ENCODE assay signal across 8 cellular contexts in the genomic region with DNA sequence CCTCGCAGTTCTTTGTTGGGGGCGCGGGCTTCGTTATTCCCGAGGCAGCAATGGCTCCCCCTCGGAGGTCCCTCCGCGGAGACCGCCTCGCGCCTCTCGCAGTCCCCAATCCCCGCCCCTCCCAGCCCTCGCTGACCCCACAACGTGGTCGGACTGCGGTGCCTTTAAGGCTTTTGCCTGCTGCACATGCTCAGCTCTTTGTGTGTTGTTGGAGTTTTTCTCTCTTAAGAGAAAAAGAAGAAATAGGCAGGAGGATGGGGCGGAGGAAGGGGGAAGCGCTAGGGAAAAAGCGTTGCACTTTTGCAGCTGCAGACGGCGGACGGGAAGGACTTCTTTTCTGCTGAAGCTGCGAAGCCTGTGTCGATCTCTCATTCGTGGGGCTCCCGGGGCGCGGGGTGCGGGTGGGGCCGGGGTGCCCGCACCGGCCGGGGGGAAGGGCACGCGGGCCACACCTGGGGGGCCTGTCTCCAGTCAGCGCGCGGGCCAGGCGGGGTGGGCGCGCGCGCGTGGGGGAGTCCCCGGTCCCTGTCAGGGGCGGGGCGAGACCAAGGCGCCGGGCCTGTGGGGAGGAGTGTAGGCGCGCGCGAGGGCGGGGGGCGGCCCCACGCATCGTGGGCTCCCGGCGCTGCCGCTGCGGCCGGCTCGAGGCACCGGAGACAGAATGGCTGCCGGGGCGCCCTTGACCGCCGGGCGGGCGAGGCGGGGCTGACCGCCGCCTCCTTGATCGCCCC. TPM values are rescaled to one million over a fixed set of nuclear protein-coding genes. Genes with fewer than 3 reads are reported as not detected.
DNase-seq lines count a peak whose midpoint lies in the region; ATAC-seq and TF ChIP-seq lines count a peak whose summit lies in the region.

No MANE protein-coding gene starts in this region.

- H3K9me3 ChIP-seq in ES-I3 (ENCODE audit: control insufficient read depth, insufficient read depth, low read length) (no peaks in the 10 kb centered on the region), thoracic aorta (no peaks in the 10 kb centered on the region)
- H3K9me3 ChIP-seq in effector memory CD4-positive, alpha-beta T cell (ENCODE audit: control insufficient read depth, low read length): no peaks in the 10 kb centered on the region

- H3K27me3 ChIP-seq in effector memory CD4-positive, alpha-beta T cell (replicated peaks; ENCODE audit: control insufficient read depth, insufficient read depth, low read length, poor library complexity, severe bottlenecking): peaks cover 22% of the 10 kb centered on the region
- H3K27me3 ChIP-seq in thoracic aorta (replicated peaks; ENCODE audit: insufficient read depth): no peaks in the 10 kb centered on the region

- peak overlapping the region; percentile 45 for H3K4me3 ChIP-seq in effector memory CD4-positive, alpha-beta T cell (ENCODE audit: insufficient read depth, low read depth, low read length, poor library complexity, severe bottlenecking)
- peak overlapping the region; percentile 82 for H3K4me3 ChIP-seq in thoracic aorta

- H3K36me3 ChIP-seq in ES-I3 (ENCODE audit: insufficient read depth, low read length) (no peaks in the 10 kb centered on the region), thoracic aorta (no peaks in the 10 kb centered on the region)
- H3K36me3 ChIP-seq in effector memory CD4-positive, alpha-beta T cell (ENCODE audit: control insufficient read depth, insufficient read depth, low read length): no peaks in the 10 kb centered on the region

- H3K9ac ChIP-seq in ES-I3 (ENCODE audit: low read depth, low read length): peak overlapping the region; percentile 92

- ATAC-seq in GM21447 (IDR thresholded peaks at IDR 0.05; ENCODE audit: unreplicated experiment): peak; percentile 64
- peak; percentile 52 for ATAC-seq in thoracic aorta (ENCODE audit: insufficient number of reproducible peaks, low FRiP score, low read depth)

- H3K27ac ChIP-seq in VCaP: peak overlapping the region; percentile 81
- H3K27ac ChIP-seq in effector memory CD4-positive, alpha-beta T cell (ENCODE audit: insufficient read depth, low read length, poor library complexity, severe bottlenecking): no peak overlapping the region
- peak overlapping the region; percentile 77 to 84 for H3K27ac ChIP-seq in thoracic aorta

- DNase-seq in HT1080 (ENCODE audit: low read depth) (peak; percentile 18), lung microvascular endothelial cell (ENCODE audit: low read depth in 2 of 2) (peak; percentile 6 to 11), thoracic aorta (ENCODE audit: low spot score) (no peak), NCI-H446 (lab: John Stamatoyannopoulos, UW) (no peak)
- no peak for DNase-seq in effector memory CD4-positive, alpha-beta T cell

- H3K4me1 ChIP-seq in ES-I3 (ENCODE audit: insufficient read depth, low read length) (peaks cover 27% of the 10 kb centered on the region; the same call in 1 of the 2 replicates), thoracic aorta (ENCODE audit: control insufficient read depth in 1 of 2, low read depth in 2 of 2) (peaks cover 0 to 19% of the 10 kb centered on the region in 2 donors)
- peaks cover 7% of the 10 kb centered on the region for H3K4me1 ChIP-seq in effector memory CD4-positive, alpha-beta T cell (ENCODE audit: control insufficient read depth, insufficient read depth, low read length, poor library complexity, severe bottlenecking)

- no peak for TF ChIP-seq CTCF in VCaP (conservative IDR thresholded peaks at IDR 0.05)
- no peak for TF ChIP-seq CTCF in thoracic aorta (IDR thresholded peaks at IDR 0.05)

RNA-seq across cellular contexts. Expression of a gene that starts 0.4 kb away (rescaled TPM):
- 0.47 and 1.2 TPM in 2 replicates for total RNA-seq in HT1080 (2014; rRNA removed; shearing (Covaris generic))
- 0.52 and 0.86 TPM in 2 replicates for polyA plus RNA-seq in HT1080 (2015; cell fraction: cytosol; rRNA removed)
- polyA plus RNA-seq in HT1080 (2015; cell fraction: nucleus; rRNA removed): 0.30 and 0.88 TPM in 2 replicates
- total RNA-seq in lung microvascular endothelial cell (under 0.01 and 0.20 TPM in 2 replicates), thoracic aorta (10 to 100 TPM; 24.6 to 57.4 TPM)

Comparison
In these comparisons a context has a peak if more than half of its experiments do, and no peak if none do; other contexts are left out.
1. DNase-seq: peak in HT1080 (single experiment) and lung microvascular endothelial cell (2 of 2); none in effector memory CD4-positive, alpha-beta T cell (0 of 3), thoracic aorta (single experiment) and NCI-H446 (0 of 2).
2. RNA of a gene that starts 0.4 kb away (total RNA-seq): 24.6 to 57.4 TPM in thoracic aorta; 0.47 to 1.2 TPM in HT1080 and under 0.01 to 0.20 TPM in lung microvascular endothelial cell; every median in the first group is over 10 times any median in the second.